Comparison of ENCODE assay signal across 8 cellular contexts in genomic region chr20:325043-325888, GRCh38.
DNase-seq lines count a peak whose midpoint lies in the region; ATAC-seq, FAIRE-seq and TF ChIP-seq lines count a peak whose summit lies in the region.

TSS of gene SOX12 (plus strand) at chr20:325552. CDS start at chr20:325925, 373 bp downstream.

- ATAC-seq in GM18517 (IDR thresholded peaks at IDR 0.05; ENCODE audit: unreplicated experiment) = peak; percentile 67
- ATAC-seq in HG03025 (IDR thresholded peaks at IDR 0.05; ENCODE audit: low FRiP score, unreplicated experiment) = peak; percentile 71

- FAIRE-seq in D721Med (lab: Jason Lieb, UNC) = no peak

- DNase-seq in NCI-H2029 treated with DMSO at 0.1 percent for 48 hours (lab: John Stamatoyannopoulos, UW) = peak; percentile 63
- DNase-seq in T-helper 9 cell = peak; percentile 98
- DNase-seq in astrocyte of the hippocampus (ENCODE audit: low read depth, low spot score) = peak; percentile 98
- peak; percentile 92 for DNase-seq in hepatic stellate cell (ENCODE audit: low spot score)
- DNase-seq in retina = peak; percentile 97
- no peak for DNase-seq in D721Med (ENCODE audit: insufficient read length, low spot score)

- no peak for TF ChIP-seq CTCF in D721Med (IDR thresholded peaks at IDR 0.05; ENCODE audit: insufficient read depth, missing control alignments)
